34 cellular contexts compared by ENCODE assay signal in the genomic region with DNA sequence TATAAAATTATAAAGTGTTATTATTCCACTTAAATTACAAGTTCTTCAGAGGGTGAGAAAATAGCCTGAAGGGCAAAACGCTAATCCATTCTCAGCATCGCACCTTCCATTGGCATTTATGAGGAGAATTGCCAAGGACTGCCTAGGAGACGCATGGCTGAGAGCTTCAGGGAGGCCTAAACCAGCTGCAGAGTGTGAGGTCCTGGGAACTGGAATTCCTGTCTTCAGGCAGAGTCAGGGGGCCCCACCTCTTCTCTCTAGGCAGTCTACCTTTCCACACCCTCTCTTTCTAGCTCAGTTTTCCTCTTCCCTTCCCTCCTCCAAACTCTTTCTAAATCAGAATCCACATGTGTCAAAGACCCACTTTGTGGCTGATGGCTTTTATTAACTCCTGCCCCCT. TPM values are rescaled to one million over a fixed set of nuclear protein-coding genes. Genes with fewer than 3 reads are reported as not detected.
"Had no signal": no experiment of that assay in that cellular context is flagged by ENCODE, and none has a peak within 500 bp of the region (broad histone marks: within the 10 kb centered on the region; RNA-seq: fewer than 3 reads in every experiment).

No MANE protein-coding gene starts in this region.

- H3K9me3 Mint-ChIP-seq: activated CD4-positive, alpha-beta T cell treated with anti-CD3 and anti-CD28 coated beads, Interleukin-2, amount 10 ng/mL, durations not matched to agents 7 days and 5 days; activated CD8-positive, alpha-beta T cell treated with anti-CD3 and anti-CD28 coated beads for 36 hours; activated naive CD4-positive, alpha-beta T cell treated with anti-CD3 and anti-CD28 coated beads, Interleukin-2, amount 50 U/mL, for 24 hours; activated naive CD8-positive, alpha-beta T cell treated with anti-CD3 and anti-CD28 coated beads, Interleukin-2, amount 50 U/mL, for 24 hours; activated T-cell treated with anti-CD3 and anti-CD28 coated beads, Interleukin-2, amount 50 U/mL, for 4 hours; activated T-helper 17 cell treated with anti-CD3 and anti-CD28 coated beads, Interleukin-2, amount 50 U/mL, for 72 hours; effector memory CD8-positive, alpha-beta T cell; natural killer cell; stimulated activated effector memory CD8-positive, alpha-beta T cell treated with anti-CD3 and anti-CD28 coated beads, Interleukin-12 subunit alpha, Interleukin-12 subunit beta, amount 100 ng/mL, for 72 hours; stimulated activated naive CD8-positive, alpha-beta T cell treated with anti-CD3 and anti-CD28 coated beads, Interleukin-15, Interleukin-2, amounts not matched to agents 100 ng/mL and 50 ng/mL, for 24 hours had no signal

- H3K36me3 Mint-ChIP-seq: activated naive CD4-positive, alpha-beta T cell treated with anti-CD3 and anti-CD28 coated beads, Interleukin-2, amount 50 U/mL, for 24 hours; natural killer cell; stimulated activated effector memory CD8-positive, alpha-beta T cell treated with anti-CD3 and anti-CD28 coated beads, Interleukin-12 subunit alpha, Interleukin-12 subunit beta, amount 100 ng/mL, for 72 hours had no signal

- H3K27me3 ChIP-seq: gastrocnemius medialis, ovary, upper lobe of left lung, vagina had no signal

- H3K27me3 Mint-ChIP-seq: activated CD4-positive, alpha-beta T cell treated with anti-CD3 and anti-CD28 coated beads, Interleukin-2, amount 10 ng/mL, durations not matched to agents 7 days and 5 days; activated CD8-positive, alpha-beta T cell treated with anti-CD3 and anti-CD28 coated beads for 36 hours; activated naive CD8-positive, alpha-beta T cell treated with anti-CD3 and anti-CD28 coated beads, Interleukin-2, amount 50 U/mL, for 24 hours; progenitor cell of endocrine pancreas; stimulated activated naive CD8-positive, alpha-beta T cell treated with anti-CD3 and anti-CD28 coated beads, Interleukin-15, Interleukin-2, amounts not matched to agents 100 ng/mL and 50 ng/mL, for 24 hours had no signal

- H3K9me3 ChIP-seq: gastrocnemius medialis, ovary, thoracic aorta, upper lobe of left lung, vagina had no signal

- H3K27ac Mint-ChIP-seq: activated CD8-positive, alpha-beta T cell treated with anti-CD3 and anti-CD28 coated beads for 36 hours; activated naive CD4-positive, alpha-beta T cell treated with anti-CD3 and anti-CD28 coated beads, Interleukin-2, amount 50 U/mL, for 24 hours; activated naive CD8-positive, alpha-beta T cell treated with anti-CD3 and anti-CD28 coated beads, Interleukin-2, amount 50 U/mL, for 24 hours; activated T-helper 17 cell treated with anti-CD3 and anti-CD28 coated beads, Interleukin-2, amount 50 U/mL, for 72 hours; effector memory CD8-positive, alpha-beta T cell; progenitor cell of endocrine pancreas; stimulated activated effector memory CD8-positive, alpha-beta T cell treated with anti-CD3 and anti-CD28 coated beads, Interleukin-12 subunit alpha, Interleukin-12 subunit beta, amount 100 ng/mL, for 72 hours; stimulated activated naive CD8-positive, alpha-beta T cell treated with anti-CD3 and anti-CD28 coated beads, Interleukin-15, Interleukin-2, amounts not matched to agents 100 ng/mL and 50 ng/mL, for 24 hours had no signal

- H3K4me3 Mint-ChIP-seq: activated CD4-positive, alpha-beta T cell treated with anti-CD3 and anti-CD28 coated beads, Interleukin-2, amount 10 ng/mL, durations not matched to agents 7 days and 5 days; activated CD8-positive, alpha-beta T cell treated with anti-CD3 and anti-CD28 coated beads for 36 hours; activated naive CD4-positive, alpha-beta T cell treated with anti-CD3 and anti-CD28 coated beads, Interleukin-2, amount 50 U/mL, for 24 hours; activated naive CD8-positive, alpha-beta T cell treated with anti-CD3 and anti-CD28 coated beads, Interleukin-2, amount 50 U/mL, for 24 hours; activated T-cell treated with anti-CD3 and anti-CD28 coated beads, Interleukin-2, amount 50 U/mL, for 4 hours; activated T-helper 17 cell treated with anti-CD3 and anti-CD28 coated beads, Interleukin-2, amount 50 U/mL, for 72 hours; effector memory CD8-positive, alpha-beta T cell; natural killer cell; stimulated activated effector memory CD8-positive, alpha-beta T cell treated with anti-CD3 and anti-CD28 coated beads, Interleukin-12 subunit alpha, Interleukin-12 subunit beta, amount 100 ng/mL, for 72 hours; stimulated activated naive CD8-positive, alpha-beta T cell treated with anti-CD3 and anti-CD28 coated beads, Interleukin-15, Interleukin-2, amounts not matched to agents 100 ng/mL and 50 ng/mL, for 24 hours had no signal

- DNase-seq: activated CD4-positive, alpha-beta T cell treated with anti-CD3 and anti-CD28 coated beads for 1 hour; activated CD4-positive, alpha-beta T cell treated with anti-CD3 and anti-CD28 coated beads, Interleukin-2, amount 10 ng/mL, durations not matched to agents 7 days and 5 days; activated CD8-positive, alpha-beta T cell treated with anti-CD3 and anti-CD28 coated beads for 36 hours; activated gamma-delta T cell treated with Interleukin-2 at 50 U/mL for 16 hours; activated naive CD8-positive, alpha-beta T cell treated with anti-CD3 and anti-CD28 coated beads, Interleukin-2, amount 50 U/mL, for 24 hours; activated T-cell treated with anti-CD3 and anti-CD28 coated beads, Interleukin-2, amount 50 U/mL, for 4 hours; amygdala; caudate nucleus; cortex of kidney; effector memory CD8-positive, alpha-beta T cell; erythroblast; gastrocnemius medialis; glutamatergic neuron; left cardiac atrium; natural killer cell; ovary; retina; stimulated activated CD4-positive, alpha-beta T cell treated with anti-CD3 and anti-CD28 coated beads, Interleukin-4, amount 100 ng/mL, for 24 hours; T-helper 2 cell; upper lobe of left lung had no signal

- H3K4me3 ChIP-seq: gastrocnemius medialis, ovary, skin epidermis, thoracic aorta, upper lobe of left lung, vagina had no signal

- ATAC-seq: activated CD8-positive, alpha-beta T cell treated with anti-CD3 and anti-CD28 coated beads for 36 hours; activated naive CD8-positive, alpha-beta T cell treated with anti-CD3 and anti-CD28 coated beads, Interleukin-2, amount 50 U/mL, for 24 hours; activated T-cell treated with anti-CD3 and anti-CD28 coated beads, Interleukin-2, amount 50 U/mL, for 4 hours; activated T-helper 17 cell treated with anti-CD3 and anti-CD28 coated beads, Interleukin-2, amount 50 U/mL, for 72 hours; effector memory CD8-positive, alpha-beta T cell; gastrocnemius medialis; left cardiac atrium; natural killer cell; sciatic nerve; stimulated activated effector memory CD8-positive, alpha-beta T cell treated with anti-CD3 and anti-CD28 coated beads, Interleukin-12 subunit alpha, Interleukin-12 subunit beta, amount 100 ng/mL, for 72 hours had no signal

- H3K27ac ChIP-seq: gastrocnemius medialis, ovary, skin epidermis, thoracic aorta, upper lobe of left lung, vagina had no signal

- H3K36me3 ChIP-seq: gastrocnemius medialis, ovary, thoracic aorta, upper lobe of left lung, vagina had no signal

- H3K4me1 ChIP-seq: gastrocnemius medialis, vagina had no signal

RNA-seq across cellular contexts. Expression of a gene that starts 35.3 kb away (rescaled TPM):
- total RNA-seq: activated CD4-positive, alpha-beta T cell treated with anti-CD3 and anti-CD28 coated beads, Interleukin-2, amount 10 ng/mL, durations not matched to agents 7 days and 5 days; activated CD8-positive, alpha-beta T cell treated with anti-CD3 and anti-CD28 coated beads for 36 hours; activated T-cell treated with anti-CD3 and anti-CD28 coated beads, Interleukin-2, amount 50 U/mL, for 4 hours; activated T-helper 17 cell treated with anti-CD3 and anti-CD28 coated beads, Interleukin-2, amount 50 U/mL, for 72 hours; chondrocyte; gastrocnemius medialis; left cardiac atrium; lower leg skin; mononuclear cell; natural killer cell; ovary; progenitor cell of endocrine pancreas; sciatic nerve; subcutaneous adipose tissue; thoracic aorta; upper lobe of left lung; vagina had no signal
- polyA plus RNA-seq: keratinocyte, ovary had no signal
